In the genomic region with DNA sequence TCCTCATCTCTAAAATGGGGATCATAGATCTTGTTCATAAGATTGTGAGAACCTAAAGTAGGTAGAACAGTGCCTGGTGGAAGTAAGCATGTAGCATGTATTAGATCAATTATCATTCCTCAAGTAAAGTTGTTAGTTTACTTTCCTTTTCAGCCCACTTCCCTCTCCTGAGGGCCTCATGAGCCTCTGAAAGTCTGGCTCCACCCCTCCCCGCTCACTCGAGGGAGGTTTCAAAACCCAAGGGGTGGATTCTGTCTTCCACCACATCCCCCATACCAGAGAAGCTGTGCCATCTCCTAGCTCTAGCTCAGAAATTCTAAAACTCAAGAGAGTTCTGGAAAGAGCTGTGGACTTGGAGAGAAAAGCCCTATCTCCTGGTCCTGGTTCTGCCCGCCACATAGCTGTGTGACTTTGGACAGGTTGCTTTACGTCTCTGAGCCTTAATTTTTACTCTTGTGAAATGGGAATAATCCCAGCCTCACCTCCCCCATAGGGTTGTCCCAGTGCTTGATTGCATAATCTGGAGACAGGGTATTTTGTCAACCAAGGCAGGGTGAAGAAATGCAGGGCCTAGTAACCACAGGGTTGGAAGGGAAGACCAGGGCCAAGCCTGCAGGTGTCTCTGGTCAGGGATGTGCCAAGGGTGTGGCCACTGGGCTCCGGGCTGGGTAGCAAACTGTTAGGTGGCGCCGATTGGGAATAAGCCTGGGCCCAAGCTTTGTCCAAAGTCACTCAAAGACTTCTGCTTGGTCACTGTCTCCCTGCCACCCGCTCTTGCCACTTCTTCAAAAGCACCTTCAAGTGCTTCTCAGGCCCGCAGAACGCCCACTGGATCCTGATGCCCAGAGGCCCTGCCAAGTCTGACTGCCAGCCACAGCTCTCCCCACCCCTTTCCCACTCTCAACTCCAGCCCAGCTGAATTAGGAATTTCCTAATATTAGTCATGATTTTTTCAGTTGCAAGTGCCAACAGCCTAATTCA, we compare ENCODE assay signal across 1 cellular context.
TF ChIP-seq lines count a peak whose summit lies in the region.

No MANE protein-coding gene starts in this region.

TF ChIP-seq in K562, 482 proteins besides CTCF, POLR2A, EP300 and RAD21:
- TF ChIP-seq ZFP36 (IDR thresholded peaks at IDR 0.05; ENCODE audit: low read depth, low read length, partially characterized antibody) (peak; percentile 67), ZNF3 (CRISPR knock-in tag; IDR thresholded peaks at IDR 0.05) (no peak), RBM25 (IDR thresholded peaks at IDR 0.05; ENCODE audit: low read depth, low read length, severe bottlenecking) (peak; percentile 40), POU5F1 (IDR thresholded peaks at IDR 0.05; ENCODE audit: borderline replicate concordance, low read depth, low read length, partially characterized antibody) (no peak), PYGO2 (tag; IDR thresholded peaks at IDR 0.05) (no peak), BCOR (IDR thresholded peaks at IDR 0.05) (peak; percentile 47; the same call in 1 of the 2 replicates), BRD9 (IDR thresholded peaks at IDR 0.05; ENCODE audit: low read depth, partially characterized antibody) (peak; percentile 56), ZC3H4 (CRISPR knock-in tag; IDR thresholded peaks at IDR 0.05; ENCODE audit: borderline replicate concordance) (no peak), CEBPB (tag; IDR thresholded peaks at IDR 0.05) (0 out of 2 replicates have a peak, but pooled peaks have one; percentile 26), PHF20 (IDR thresholded peaks at IDR 0.05; ENCODE audit: partially characterized antibody) (no peak)
- TF ChIP-seq, protein P1, sequence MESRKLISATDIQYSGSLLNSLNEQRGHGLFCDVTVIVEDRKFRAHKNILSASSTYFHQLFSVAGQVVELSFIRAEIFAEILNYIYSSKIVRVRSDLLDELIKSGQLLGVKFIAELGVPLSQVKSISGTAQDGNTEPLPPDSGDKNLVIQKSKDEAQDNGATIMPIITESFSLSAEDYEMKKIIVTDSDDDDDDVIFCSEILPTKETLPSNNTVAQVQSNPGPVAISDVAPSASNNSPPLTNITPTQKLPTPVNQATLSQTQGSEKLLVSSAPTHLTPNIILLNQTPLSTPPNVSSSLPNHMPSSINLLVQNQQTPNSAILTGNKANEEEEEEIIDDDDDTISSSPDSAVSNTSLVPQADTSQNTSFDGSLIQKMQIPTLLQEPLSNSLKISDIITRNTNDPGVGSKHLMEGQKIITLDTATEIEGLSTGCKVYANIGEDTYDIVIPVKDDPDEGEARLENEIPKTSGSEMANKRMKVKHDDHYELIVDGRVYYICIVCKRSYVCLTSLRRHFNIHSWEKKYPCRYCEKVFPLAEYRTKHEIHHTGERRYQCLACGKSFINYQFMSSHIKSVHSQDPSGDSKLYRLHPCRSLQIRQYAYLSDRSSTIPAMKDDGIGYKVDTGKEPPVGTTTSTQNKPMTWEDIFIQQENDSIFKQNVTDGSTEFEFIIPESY (CRISPR knock-in tag; IDR thresholded peaks at IDR 0.05), result 0 out of 2 replicates have a peak, but pooled peaks have one; percentile 62
- TF ChIP-seq, protein P2, sequence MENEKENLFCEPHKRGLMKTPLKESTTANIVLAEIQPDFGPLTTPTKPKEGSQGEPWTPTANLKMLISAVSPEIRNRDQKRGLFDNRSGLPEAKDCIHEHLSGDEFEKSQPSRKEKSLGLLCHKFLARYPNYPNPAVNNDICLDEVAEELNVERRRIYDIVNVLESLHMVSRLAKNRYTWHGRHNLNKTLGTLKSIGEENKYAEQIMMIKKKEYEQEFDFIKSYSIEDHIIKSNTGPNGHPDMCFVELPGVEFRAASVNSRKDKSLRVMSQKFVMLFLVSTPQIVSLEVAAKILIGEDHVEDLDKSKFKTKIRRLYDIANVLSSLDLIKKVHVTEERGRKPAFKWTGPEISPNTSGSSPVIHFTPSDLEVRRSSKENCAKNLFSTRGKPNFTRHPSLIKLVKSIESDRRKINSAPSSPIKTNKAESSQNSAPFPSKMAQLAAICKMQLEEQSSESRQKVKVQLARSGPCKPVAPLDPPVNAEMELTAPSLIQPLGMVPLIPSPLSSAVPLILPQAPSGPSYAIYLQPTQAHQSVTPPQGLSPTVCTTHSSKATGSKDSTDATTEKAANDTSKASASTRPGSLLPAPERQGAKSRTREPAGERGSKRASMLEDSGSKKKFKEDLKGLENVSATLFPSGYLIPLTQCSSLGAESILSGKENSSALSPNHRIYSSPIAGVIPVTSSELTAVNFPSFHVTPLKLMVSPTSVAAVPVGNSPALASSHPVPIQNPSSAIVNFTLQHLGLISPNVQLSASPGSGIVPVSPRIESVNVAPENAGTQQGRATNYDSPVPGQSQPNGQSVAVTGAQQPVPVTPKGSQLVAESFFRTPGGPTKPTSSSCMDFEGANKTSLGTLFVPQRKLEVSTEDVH (IDR thresholded peaks at IDR 0.05; ENCODE audit: low read depth, partially characterized antibody), result no peak
- TF ChIP-seq, protein P3, sequence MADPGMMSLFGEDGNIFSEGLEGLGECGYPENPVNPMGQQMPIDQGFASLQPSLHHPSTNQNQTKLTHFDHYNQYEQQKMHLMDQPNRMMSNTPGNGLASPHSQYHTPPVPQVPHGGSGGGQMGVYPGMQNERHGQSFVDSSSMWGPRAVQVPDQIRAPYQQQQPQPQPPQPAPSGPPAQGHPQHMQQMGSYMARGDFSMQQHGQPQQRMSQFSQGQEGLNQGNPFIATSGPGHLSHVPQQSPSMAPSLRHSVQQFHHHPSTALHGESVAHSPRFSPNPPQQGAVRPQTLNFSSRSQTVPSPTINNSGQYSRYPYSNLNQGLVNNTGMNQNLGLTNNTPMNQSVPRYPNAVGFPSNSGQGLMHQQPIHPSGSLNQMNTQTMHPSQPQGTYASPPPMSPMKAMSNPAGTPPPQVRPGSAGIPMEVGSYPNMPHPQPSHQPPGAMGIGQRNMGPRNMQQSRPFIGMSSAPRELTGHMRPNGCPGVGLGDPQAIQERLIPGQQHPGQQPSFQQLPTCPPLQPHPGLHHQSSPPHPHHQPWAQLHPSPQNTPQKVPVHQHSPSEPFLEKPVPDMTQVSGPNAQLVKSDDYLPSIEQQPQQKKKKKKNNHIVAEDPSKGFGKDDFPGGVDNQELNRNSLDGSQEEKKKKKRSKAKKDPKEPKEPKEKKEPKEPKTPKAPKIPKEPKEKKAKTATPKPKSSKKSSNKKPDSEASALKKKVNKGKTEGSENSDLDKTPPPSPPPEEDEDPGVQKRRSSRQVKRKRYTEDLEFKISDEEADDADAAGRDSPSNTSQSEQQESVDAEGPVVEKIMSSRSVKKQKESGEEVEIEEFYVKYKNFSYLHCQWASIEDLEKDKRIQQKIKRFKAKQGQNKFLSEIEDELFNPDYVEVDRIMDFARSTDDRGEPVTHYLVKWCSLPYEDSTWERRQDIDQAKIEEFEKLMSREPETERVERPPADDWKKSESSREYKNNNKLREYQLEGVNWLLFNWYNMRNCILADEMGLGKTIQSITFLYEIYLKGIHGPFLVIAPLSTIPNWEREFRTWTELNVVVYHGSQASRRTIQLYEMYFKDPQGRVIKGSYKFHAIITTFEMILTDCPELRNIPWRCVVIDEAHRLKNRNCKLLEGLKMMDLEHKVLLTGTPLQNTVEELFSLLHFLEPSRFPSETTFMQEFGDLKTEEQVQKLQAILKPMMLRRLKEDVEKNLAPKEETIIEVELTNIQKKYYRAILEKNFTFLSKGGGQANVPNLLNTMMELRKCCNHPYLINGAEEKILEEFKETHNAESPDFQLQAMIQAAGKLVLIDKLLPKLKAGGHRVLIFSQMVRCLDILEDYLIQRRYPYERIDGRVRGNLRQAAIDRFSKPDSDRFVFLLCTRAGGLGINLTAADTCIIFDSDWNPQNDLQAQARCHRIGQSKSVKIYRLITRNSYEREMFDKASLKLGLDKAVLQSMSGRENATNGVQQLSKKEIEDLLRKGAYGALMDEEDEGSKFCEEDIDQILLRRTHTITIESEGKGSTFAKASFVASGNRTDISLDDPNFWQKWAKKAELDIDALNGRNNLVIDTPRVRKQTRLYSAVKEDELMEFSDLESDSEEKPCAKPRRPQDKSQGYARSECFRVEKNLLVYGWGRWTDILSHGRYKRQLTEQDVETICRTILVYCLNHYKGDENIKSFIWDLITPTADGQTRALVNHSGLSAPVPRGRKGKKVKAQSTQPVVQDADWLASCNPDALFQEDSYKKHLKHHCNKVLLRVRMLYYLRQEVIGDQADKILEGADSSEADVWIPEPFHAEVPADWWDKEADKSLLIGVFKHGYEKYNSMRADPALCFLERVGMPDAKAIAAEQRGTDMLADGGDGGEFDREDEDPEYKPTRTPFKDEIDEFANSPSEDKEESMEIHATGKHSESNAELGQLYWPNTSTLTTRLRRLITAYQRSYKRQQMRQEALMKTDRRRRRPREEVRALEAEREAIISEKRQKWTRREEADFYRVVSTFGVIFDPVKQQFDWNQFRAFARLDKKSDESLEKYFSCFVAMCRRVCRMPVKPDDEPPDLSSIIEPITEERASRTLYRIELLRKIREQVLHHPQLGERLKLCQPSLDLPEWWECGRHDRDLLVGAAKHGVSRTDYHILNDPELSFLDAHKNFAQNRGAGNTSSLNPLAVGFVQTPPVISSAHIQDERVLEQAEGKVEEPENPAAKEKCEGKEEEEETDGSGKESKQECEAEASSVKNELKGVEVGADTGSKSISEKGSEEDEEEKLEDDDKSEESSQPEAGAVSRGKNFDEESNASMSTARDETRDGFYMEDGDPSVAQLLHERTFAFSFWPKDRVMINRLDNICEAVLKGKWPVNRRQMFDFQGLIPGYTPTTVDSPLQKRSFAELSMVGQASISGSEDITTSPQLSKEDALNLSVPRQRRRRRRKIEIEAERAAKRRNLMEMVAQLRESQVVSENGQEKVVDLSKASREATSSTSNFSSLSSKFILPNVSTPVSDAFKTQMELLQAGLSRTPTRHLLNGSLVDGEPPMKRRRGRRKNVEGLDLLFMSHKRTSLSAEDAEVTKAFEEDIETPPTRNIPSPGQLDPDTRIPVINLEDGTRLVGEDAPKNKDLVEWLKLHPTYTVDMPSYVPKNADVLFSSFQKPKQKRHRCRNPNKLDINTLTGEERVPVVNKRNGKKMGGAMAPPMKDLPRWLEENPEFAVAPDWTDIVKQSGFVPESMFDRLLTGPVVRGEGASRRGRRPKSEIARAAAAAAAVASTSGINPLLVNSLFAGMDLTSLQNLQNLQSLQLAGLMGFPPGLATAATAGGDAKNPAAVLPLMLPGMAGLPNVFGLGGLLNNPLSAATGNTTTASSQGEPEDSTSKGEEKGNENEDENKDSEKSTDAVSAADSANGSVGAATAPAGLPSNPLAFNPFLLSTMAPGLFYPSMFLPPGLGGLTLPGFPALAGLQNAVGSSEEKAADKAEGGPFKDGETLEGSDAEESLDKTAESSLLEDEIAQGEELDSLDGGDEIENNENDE (IDR thresholded peaks at IDR 0.05; ENCODE audit: low read depth, low read length), result no peak
